Comparison of ENCODE assay signal across 8 cellular contexts in genomic region chr2:234292205-234292954, GRCh38.
DNase-seq lines count a peak whose midpoint lies in the region; ATAC-seq and TF ChIP-seq lines count a peak whose summit lies in the region.

No MANE protein-coding gene starts in this region.

- H3K9ac ChIP-seq in neural cell (ENCODE audit: low read length), result peak overlapping the region; percentile 60

- H3K9me3 ChIP-seq in neural cell (ENCODE audit: low read length), result no peaks in the 10 kb centered on the region

- no peak overlapping the region for H2AFZ ChIP-seq in neural cell (ENCODE audit: low read depth, low read length)
- no peak overlapping the region for H2AFZ ChIP-seq in GM23338

- peak; percentile 48 for TF ChIP-seq RAD21 in neural cell (conservative IDR thresholded peaks at IDR 0.05)

- H3K79me2 ChIP-seq in neural cell (replicated peaks; ENCODE audit: insufficient read depth, low read length) (no peaks in the 10 kb centered on the region), GM23338 (replicated peaks; ENCODE audit: insufficient read depth) (no peaks in the 10 kb centered on the region)

- H3K36me3 ChIP-seq in neural cell (ENCODE audit: insufficient read depth, low read length), result no peaks in the 10 kb centered on the region
- no peaks in the 10 kb centered on the region for H3K36me3 ChIP-seq in GM23338 (ENCODE audit: insufficient read depth)

- no peak for TF ChIP-seq CTCF in neural cell (IDR thresholded peaks at IDR 0.05; ENCODE audit: poor library complexity, severe bottlenecking)
- TF ChIP-seq CTCF in GM23338 (conservative IDR thresholded peaks at IDR 0.05; ENCODE audit: low read depth in 2 of 2), result no peak

- H3K27me3 Mint-ChIP-seq in GM23338 (ENCODE audit: insufficient read depth, low read depth, poor library complexity), result peaks cover 3% of the 10 kb centered on the region

- H3F3A ChIP-seq in neural cell (ENCODE audit: insufficient read depth, low read length, poor library complexity, severe bottlenecking) (no peaks in the 10 kb centered on the region), GM23338 (replicated peaks; ENCODE audit: low read depth) (no peaks in the 10 kb centered on the region)

- H3K27ac ChIP-seq in neural cell (ENCODE audit: low read length), result peak overlapping the region; percentile 87
- H3K27ac ChIP-seq in GM23338 (ENCODE audit: low read depth), result no peak overlapping the region

- H3K4me3 ChIP-seq in neural cell (ENCODE audit: low read length), result peak overlapping the region; percentile 47
- H3K4me3 ChIP-seq in GM23338, result no peak overlapping the region

- ATAC-seq in GM18498 (IDR thresholded peaks at IDR 0.05; ENCODE audit: unreplicated experiment) (peak; percentile 74), HG02623 (IDR thresholded peaks at IDR 0.05; ENCODE audit: unreplicated experiment) (peak; percentile 47), GM23338 (no peak)

- DNase-seq in NOMO-1 treated with DMSO at 0.1 percent for 48 hours (lab: John Stamatoyannopoulos, UW; ENCODE audit: unreplicated experiment), result peak; percentile 86
- peak; percentile 44 for DNase-seq in activated T-helper 1 cell treated with Interleukin-2 at 50 U/mL for 16 hours (ENCODE audit: low read depth)
- DNase-seq in GM23338 (ENCODE audit: low spot score), result no peak
- no peak for DNase-seq in NCI-H510A treated with DMSO at 0.1 percent for 48 hours (lab: John Stamatoyannopoulos, UW)
- DNase-seq in SK-N-DZ (ENCODE audit: low spot score), result no peak

- H4K20me1 ChIP-seq in neural cell (ENCODE audit: insufficient read depth) (no peaks in the 10 kb centered on the region), GM23338 (replicated peaks; ENCODE audit: insufficient read depth) (no peaks in the 10 kb centered on the region)

- no peak overlapping the region for H3K4me3 Mint-ChIP-seq in GM23338

- H3K36me3 Mint-ChIP-seq in GM23338 (ENCODE audit: low read depth), result no peaks in the 10 kb centered on the region

- H3K9me2 ChIP-seq in neural cell (ENCODE audit: insufficient read depth, low read length), result no peaks in the 10 kb centered on the region
- H3K9me2 ChIP-seq in GM23338 (ENCODE audit: insufficient read depth), result no peaks in the 10 kb centered on the region

- peaks cover 4% of the 10 kb centered on the region; the same call in 1 of the 3 replicates for H3K4me1 Mint-ChIP-seq in GM23338

- no peaks in the 10 kb centered on the region for H3K9me3 Mint-ChIP-seq in GM23338

- peak; percentile 93 for TF ChIP-seq EP300 in neural cell (conservative IDR thresholded peaks at IDR 0.05; ENCODE audit: poor library complexity, severe bottlenecking)

- no peaks in the 10 kb centered on the region for H3K4me1 ChIP-seq in GM23338 (ENCODE audit: insufficient read depth)

- no peak overlapping the region for H3K27ac Mint-ChIP-seq in GM23338

- H3K27me3 ChIP-seq in neural cell (ENCODE audit: insufficient read depth, low read depth, low read length), result no peaks in the 10 kb centered on the region
- H3K27me3 ChIP-seq in GM23338 (ENCODE audit: insufficient read depth), result no peaks in the 10 kb centered on the region

- H3K4me2 ChIP-seq in neural cell (ENCODE audit: low read length), result peak overlapping the region; percentile 49
- H3K4me2 ChIP-seq in GM23338, result no peak overlapping the region

TF ChIP-seq in neural cell, 6 proteins besides CTCF, POLR2A, EP300 and RAD21:
- TF ChIP-seq MXI1 (conservative IDR thresholded peaks at IDR 0.05; ENCODE audit: poor library complexity, severe bottlenecking) (peak; percentile 40), SMC3 (conservative IDR thresholded peaks at IDR 0.05; ENCODE audit: poor library complexity) (peak; percentile 41), POLR2AphosphoS5 (IDR thresholded peaks at IDR 0.05) (peak; percentile 77), EZH2 (IDR thresholded peaks at IDR 0.05; ENCODE audit: borderline replicate concordance, insufficient read depth, low read length, poor library complexity, severe bottlenecking) (no peak), REST (IDR thresholded peaks at IDR 0.05; ENCODE audit: borderline replicate concordance) (peak; percentile 56), TAF1 (IDR thresholded peaks at IDR 0.05; ENCODE audit: low read depth) (no peak)
TF ChIP-seq in neural cell: peak in this region for 4.

TF ChIP-seq in GM23338, 12 proteins besides CTCF, POLR2A, EP300 and RAD21:
- TF ChIP-seq NANOG (IDR thresholded peaks at IDR 0.05; ENCODE audit: borderline replicate concordance) (no peak), EZH2phosphoT487 (IDR thresholded peaks at IDR 0.05; ENCODE audit: unreplicated experiment) (no peak), REST (IDR thresholded peaks at IDR 0.05; ENCODE audit: unreplicated experiment) (no peak), STAT1 (IDR thresholded peaks at IDR 0.05; ENCODE audit: unreplicated experiment) (no peak), CREB1 (CRISPR knock-in tag; IDR thresholded peaks at IDR 0.05; ENCODE audit: low read depth) (no peak), JUNB (IDR thresholded peaks at IDR 0.05; ENCODE audit: unreplicated experiment) (no peak), ZNF114 (CRISPR knock-in tag; IDR thresholded peaks at IDR 0.05) (no peak)

Comparison
In these comparisons a context has a peak if more than half of its experiments do, and no peak if none do; other contexts are left out.
1. DNase-seq: peak in NOMO-1 treated with DMSO at 0.1 percent for 48 hours (single experiment) and activated T-helper 1 cell treated with Interleukin-2 at 50 U/mL for 16 hours (single experiment); none in GM23338 (single experiment), NCI-H510A treated with DMSO at 0.1 percent for 48 hours (single experiment) and SK-N-DZ (single experiment).